ENCODE assay signal across 26 cellular contexts in genomic region chr2:71528749-71529148, GRCh38.
"Had no signal": no experiment of that assay in that cellular context is flagged by ENCODE, and none has a peak within 500 bp of the region (broad histone marks: within the 10 kb centered on the region; RNA-seq: fewer than 3 reads in every experiment).

No MANE protein-coding gene starts in this region.

- H3K9me3 ChIP-seq: colonic mucosa, esophagus squamous epithelium, left lung, prostate gland, right atrium auricular region, spleen, testis, tibial artery, upper lobe of left lung, uterus had no signal

- H3K9me3 Mint-ChIP-seq: central memory CD8-positive, alpha-beta T cell; dendritic cell treated with granulocyte-macrophage colony-stimulating factor and Interleukin-4, amounts not matched to agents 40 ng/mL and 50 ng/mL, for 4 days; immature natural killer cell; natural killer cell; stimulated activated memory B cell treated with anti-CD40 and anti-IgM and Interleukin-4, amounts not matched to agents 10 μg/mL and 1 μg/mL and 100 μg/mL, for 72 hours had no signal

- H3K9ac ChIP-seq: parathyroid adenoma had no signal

- H3K4me1 ChIP-seq: colonic mucosa, esophagus squamous epithelium, parathyroid adenoma, prostate gland, right atrium auricular region, testis, tibial artery, uterus had no signal

- H3K36me3 Mint-ChIP-seq: immature natural killer cell; natural killer cell; stimulated activated memory B cell treated with anti-CD40 and anti-IgM and Interleukin-4, amounts not matched to agents 10 μg/mL and 1 μg/mL and 100 μg/mL, for 72 hours had no signal

- H3K27me3 Mint-ChIP-seq: dendritic cell treated with granulocyte-macrophage colony-stimulating factor and Interleukin-4, amounts not matched to agents 40 ng/mL and 50 ng/mL, for 4 days had no signal

- ATAC-seq: left cardiac atrium, left lung, natural killer cell had no signal

- H3K27ac Mint-ChIP-seq: dendritic cell treated with granulocyte-macrophage colony-stimulating factor and Interleukin-4, amounts not matched to agents 40 ng/mL and 50 ng/mL, for 4 days; immature natural killer cell; natural killer cell; stimulated activated memory B cell treated with anti-CD40 and anti-IgM and Interleukin-4, amounts not matched to agents 10 μg/mL and 1 μg/mL and 100 μg/mL, for 72 hours had no signal

- H2AFZ ChIP-seq: parathyroid adenoma had no signal

- H3K27me3 ChIP-seq: colonic mucosa, right atrium auricular region, testis, tibial artery, upper lobe of left lung, uterus had no signal

- H3K27ac ChIP-seq: colonic mucosa, esophagus squamous epithelium, left lung, parathyroid adenoma, prostate gland, right atrium auricular region, skin epidermis, spleen, testis, tibial artery, upper lobe of left lung, uterus had no signal

- H3K4me3 ChIP-seq: colonic mucosa, esophagus squamous epithelium, left lung, prostate gland, right atrium auricular region, skin epidermis, spleen, testis, tibial artery, upper lobe of left lung, uterus had no signal

- H3K4me1 Mint-ChIP-seq: central memory CD8-positive, alpha-beta T cell; immature natural killer cell; natural killer cell; stimulated activated memory B cell treated with anti-CD40 and anti-IgM and Interleukin-4, amounts not matched to agents 10 μg/mL and 1 μg/mL and 100 μg/mL, for 72 hours had no signal

- H3K79me2 ChIP-seq: parathyroid adenoma had no signal

- H3K36me3 ChIP-seq: colonic mucosa, prostate gland, tibial artery, uterus had no signal

- H3K4me3 Mint-ChIP-seq: central memory CD8-positive, alpha-beta T cell; dendritic cell treated with granulocyte-macrophage colony-stimulating factor and Interleukin-4, amounts not matched to agents 40 ng/mL and 50 ng/mL, for 4 days; immature natural killer cell; natural killer cell; stimulated activated memory B cell treated with anti-CD40 and anti-IgM and Interleukin-4, amounts not matched to agents 10 μg/mL and 1 μg/mL and 100 μg/mL, for 72 hours had no signal

- DNase-seq: colonic mucosa; effector CD8-positive, alpha-beta T cell; erythroblast; esophagus squamous epithelium; foreskin melanocyte; glutamatergic neuron; hypothalamus; immature natural killer cell; left cardiac atrium; left lung; natural killer cell; spleen; stimulated activated CD4-positive, alpha-beta T cell treated with anti-CD3 and anti-CD28 coated beads, Interleukin-4, amount 100 ng/mL, for 4 hours; stimulated activated naive CD8-positive, alpha-beta T cell treated with anti-CD3 and anti-CD28 coated beads, Interleukin-15, Interleukin-2, amounts not matched to agents 100 U/mL and 50 U/mL, for 24 hours; substantia nigra; testis; upper lobe of left lung; uterus had no signal
